ENCODE assay signal across 1 cellular context in the genomic region with DNA sequence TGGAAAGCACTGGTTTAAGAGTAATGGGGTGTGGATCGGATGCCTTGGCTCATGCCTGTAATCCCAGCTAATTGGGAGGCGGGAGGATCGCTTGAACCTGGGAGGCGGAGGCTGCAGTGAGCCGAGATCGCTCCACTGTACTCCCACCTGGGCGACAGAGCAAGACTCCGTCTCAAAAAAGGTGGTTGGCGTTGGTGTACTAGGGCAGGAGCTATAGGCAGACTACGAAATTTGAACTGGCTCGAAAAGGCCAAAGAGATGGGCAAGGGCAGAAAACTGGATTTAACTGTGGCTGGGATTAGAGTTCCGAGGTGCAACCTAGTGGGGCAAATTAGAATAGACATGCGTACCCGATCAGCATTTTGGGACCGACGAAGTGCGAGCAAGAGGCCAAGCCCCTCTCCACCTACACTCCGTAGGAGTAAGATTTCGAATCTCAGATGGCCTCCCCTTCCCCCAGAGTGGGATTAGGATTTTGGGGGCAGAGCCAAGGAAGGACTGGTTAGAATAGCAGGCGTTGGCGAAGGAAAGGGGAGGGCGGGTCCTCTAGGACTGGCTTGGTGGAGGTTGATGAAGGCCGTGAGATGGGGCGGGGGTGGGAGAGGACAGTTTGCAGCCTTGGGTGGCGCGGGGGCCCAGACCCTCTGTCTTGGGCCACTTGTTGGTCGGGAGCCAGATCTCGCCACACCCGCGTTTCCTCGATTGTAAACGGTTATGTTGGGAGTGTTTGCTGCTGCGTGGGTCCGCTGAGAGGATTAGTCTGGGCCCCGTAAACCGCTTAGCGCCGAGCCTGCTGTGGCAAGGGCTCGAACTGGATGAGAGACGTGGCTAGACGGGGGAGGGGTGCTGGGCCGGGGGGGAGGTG.
TF ChIP-seq lines count a peak whose summit lies in the region.

No MANE protein-coding gene starts in this region.

TF ChIP-seq in HepG2, 621 proteins besides CTCF, POLR2A, EP300 and RAD21:
- TF ChIP-seq, protein P1, sequence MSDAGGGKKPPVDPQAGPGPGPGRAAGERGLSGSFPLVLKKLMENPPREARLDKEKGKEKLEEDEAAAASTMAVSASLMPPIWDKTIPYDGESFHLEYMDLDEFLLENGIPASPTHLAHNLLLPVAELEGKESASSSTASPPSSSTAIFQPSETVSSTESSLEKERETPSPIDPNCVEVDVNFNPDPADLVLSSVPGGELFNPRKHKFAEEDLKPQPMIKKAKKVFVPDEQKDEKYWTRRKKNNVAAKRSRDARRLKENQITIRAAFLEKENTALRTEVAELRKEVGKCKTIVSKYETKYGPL (CRISPR knock-in tag; IDR thresholded peaks at IDR 0.05) = no peak
- 0 out of 2 replicates have a peak, but pooled peaks have one; percentile 5 for TF ChIP-seq ZNF510 (CRISPR knock-in tag; IDR thresholded peaks at IDR 0.05; ENCODE audit: low read depth)
- no peak for TF ChIP-seq CBFB (CRISPR knock-in tag; IDR thresholded peaks at IDR 0.05)
- peak; percentile 70; the same call in 1 of the 2 replicates for TF ChIP-seq ZNF441 (CRISPR knock-in tag; IDR thresholded peaks at IDR 0.05; ENCODE audit: borderline replicate concordance)
- TF ChIP-seq, protein P2, sequence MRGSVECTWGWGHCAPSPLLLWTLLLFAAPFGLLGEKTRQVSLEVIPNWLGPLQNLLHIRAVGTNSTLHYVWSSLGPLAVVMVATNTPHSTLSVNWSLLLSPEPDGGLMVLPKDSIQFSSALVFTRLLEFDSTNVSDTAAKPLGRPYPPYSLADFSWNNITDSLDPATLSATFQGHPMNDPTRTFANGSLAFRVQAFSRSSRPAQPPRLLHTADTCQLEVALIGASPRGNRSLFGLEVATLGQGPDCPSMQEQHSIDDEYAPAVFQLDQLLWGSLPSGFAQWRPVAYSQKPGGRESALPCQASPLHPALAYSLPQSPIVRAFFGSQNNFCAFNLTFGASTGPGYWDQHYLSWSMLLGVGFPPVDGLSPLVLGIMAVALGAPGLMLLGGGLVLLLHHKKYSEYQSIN (CRISPR knock-in tag; IDR thresholded peaks at IDR 0.05; ENCODE audit: borderline replicate concordance) = no peak
- TF ChIP-seq ZNF10 (CRISPR knock-in tag; IDR thresholded peaks at IDR 0.05; ENCODE audit: borderline replicate concordance, low read depth) = no peak
- no peak for TF ChIP-seq KAT8 (CRISPR knock-in tag; IDR thresholded peaks at IDR 0.05)
- TF ChIP-seq PAF1 (CRISPR knock-in tag; IDR thresholded peaks at IDR 0.05) = no peak
- no peak for TF ChIP-seq ELF4 (CRISPR knock-in tag; IDR thresholded peaks at IDR 0.05; ENCODE audit: borderline replicate concordance)
- no peak for TF ChIP-seq NR2F1 (CRISPR knock-in tag; IDR thresholded peaks at IDR 0.05)
- TF ChIP-seq ZNF619 (CRISPR knock-in tag; IDR thresholded peaks at IDR 0.05) = no peak
- TF ChIP-seq ZMYM2 (CRISPR knock-in tag; IDR thresholded peaks at IDR 0.05) = 0 out of 2 replicates have a peak, but pooled peaks have one; percentile 15
- TF ChIP-seq ZNF296 (CRISPR knock-in tag; conservative IDR thresholded peaks at IDR 0.05) = no peak
- TF ChIP-seq HDAC6 (IDR thresholded peaks at IDR 0.05; ENCODE audit: low read depth, low read length) = no peak
- TF ChIP-seq NFATC3 (CRISPR knock-in tag; IDR thresholded peaks at IDR 0.05) = no peak
- no peak for TF ChIP-seq ZNF24 (IDR thresholded peaks at IDR 0.05)
- TF ChIP-seq HMG20B (CRISPR knock-in tag; conservative IDR thresholded peaks at IDR 0.05) = no peak
- TF ChIP-seq DR1 (CRISPR knock-in tag; IDR thresholded peaks at IDR 0.05) = no peak
- TF ChIP-seq TCF12 (IDR thresholded peaks at IDR 0.05) = no peak
- no peak for TF ChIP-seq TCF12 (CRISPR knock-in tag; IDR thresholded peaks at IDR 0.05)
- no peak for TF ChIP-seq ZNF354B (CRISPR knock-in tag; IDR thresholded peaks at IDR 0.05)
- 0 out of 2 replicates have a peak, but pooled peaks have one; percentile 8 for TF ChIP-seq DNMT1 (CRISPR knock-in tag; IDR thresholded peaks at IDR 0.05)
- TF ChIP-seq PLRG1 (conservative IDR thresholded peaks at IDR 0.05) = no peak
- TF ChIP-seq, protein P3, sequence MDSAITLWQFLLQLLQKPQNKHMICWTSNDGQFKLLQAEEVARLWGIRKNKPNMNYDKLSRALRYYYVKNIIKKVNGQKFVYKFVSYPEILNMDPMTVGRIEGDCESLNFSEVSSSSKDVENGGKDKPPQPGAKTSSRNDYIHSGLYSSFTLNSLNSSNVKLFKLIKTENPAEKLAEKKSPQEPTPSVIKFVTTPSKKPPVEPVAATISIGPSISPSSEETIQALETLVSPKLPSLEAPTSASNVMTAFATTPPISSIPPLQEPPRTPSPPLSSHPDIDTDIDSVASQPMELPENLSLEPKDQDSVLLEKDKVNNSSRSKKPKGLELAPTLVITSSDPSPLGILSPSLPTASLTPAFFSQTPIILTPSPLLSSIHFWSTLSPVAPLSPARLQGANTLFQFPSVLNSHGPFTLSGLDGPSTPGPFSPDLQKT (CRISPR knock-in tag; IDR thresholded peaks at IDR 0.05; ENCODE audit: borderline replicate concordance) = no peak
- TF ChIP-seq ZIK1 (CRISPR knock-in tag; IDR thresholded peaks at IDR 0.05; ENCODE audit: borderline replicate concordance, low read depth) = no peak
- no peak for TF ChIP-seq MAFF (IDR thresholded peaks at IDR 0.05; ENCODE audit: low read depth, low read length)
